In genomic region chr19:18385675-18386542, GRCh38 we compare ENCODE assay signal across 8 cellular contexts. TPM values are rescaled to one million over a fixed set of nuclear protein-coding genes. Genes with fewer than 3 reads are reported as not detected.
DNase-seq lines count a peak whose midpoint lies in the region; ATAC-seq and TF ChIP-seq lines count a peak whose summit lies in the region.

Gene GDF15 (plus strand): TSS chr19:18386158. CDS start chr19:18386190, 32 bp downstream.

- H3K9me3 Mint-ChIP-seq in activated CD8-positive, alpha-beta T cell treated with anti-CD3 and anti-CD28 coated beads for 36 hours = no peaks in the 10 kb centered on the region
- no peaks in the 10 kb centered on the region for H3K9me3 Mint-ChIP-seq in progenitor cell of endocrine pancreas (ENCODE audit: low read depth)

- TF ChIP-seq CTCF in activated CD8-positive, alpha-beta T cell treated with anti-CD3 and anti-CD28 coated beads for 36 hours (IDR thresholded peaks at IDR 0.05) = peak; percentile 71
- peak; percentile 67 for TF ChIP-seq CTCF in progenitor cell of endocrine pancreas (IDR thresholded peaks at IDR 0.05; ENCODE audit: unreplicated experiment)

- H3K27me3 Mint-ChIP-seq in activated CD8-positive, alpha-beta T cell treated with anti-CD3 and anti-CD28 coated beads for 36 hours = peaks cover 41% of the 10 kb centered on the region
- H3K27me3 Mint-ChIP-seq in progenitor cell of endocrine pancreas = no peaks in the 10 kb centered on the region

- DNase-seq in EL (peak; percentile 80), HuH-7.5 (ENCODE audit: low spot score) (peak; percentile 98), glomerular endothelial cell (ENCODE audit: extremely low read depth, low read depth, low spot score) (no peak), progenitor cell of endocrine pancreas (ENCODE audit: low spot score, unreplicated experiment) (peak; percentile 59), NCI-H2107 (lab: John Stamatoyannopoulos, UW) (no peak)
- peak; percentile 52 for DNase-seq in activated CD8-positive, alpha-beta T cell treated with anti-CD3 and anti-CD28 coated beads for 36 hours

- no peaks in the 10 kb centered on the region for H3K36me3 Mint-ChIP-seq in activated CD8-positive, alpha-beta T cell treated with anti-CD3 and anti-CD28 coated beads for 36 hours (ENCODE audit: low read depth)
- H3K36me3 Mint-ChIP-seq in progenitor cell of endocrine pancreas (ENCODE audit: insufficient read depth) = peaks cover 3% of the 10 kb centered on the region

- no peak for ATAC-seq in activated CD8-positive, alpha-beta T cell treated with anti-CD3 and anti-CD28 coated beads for 36 hours
- ATAC-seq in GM18517 (IDR thresholded peaks at IDR 0.05; ENCODE audit: unreplicated experiment) = no peak
- no peak for ATAC-seq in GM21529 (IDR thresholded peaks at IDR 0.05; ENCODE audit: unreplicated experiment)

- no peak within 1 kb of the TSS for H3K4me3 Mint-ChIP-seq in activated CD8-positive, alpha-beta T cell treated with anti-CD3 and anti-CD28 coated beads for 36 hours
- peak within 1 kb of the TSS; percentile 76 for H3K4me3 Mint-ChIP-seq in progenitor cell of endocrine pancreas (ENCODE audit: low read depth)

- POLR2A ChIA-PET in activated CD8-positive, alpha-beta T cell treated with anti-CD3 and anti-CD28 coated beads for 36 hours (lab: Charles Lee) = no interaction called here

- CTCF ChIA-PET in activated CD8-positive, alpha-beta T cell treated with anti-CD3 and anti-CD28 coated beads for 36 hours (lab: Charles Lee) = interaction anchor here (0.5 to 6.7 kb wide), 9 partner anchors 8 to 55 kb away, joined by 3 to 181 read pairs (median 3); partner anchors contain the start of gene SSBP4

- no peak within 1 kb of the TSS for H3K27ac Mint-ChIP-seq in activated CD8-positive, alpha-beta T cell treated with anti-CD3 and anti-CD28 coated beads for 36 hours
- H3K27ac Mint-ChIP-seq in progenitor cell of endocrine pancreas = peak within 1 kb of the TSS; percentile 85

- intact Hi-C loops in activated CD8-positive, alpha-beta T cell treated with anti-CD3 and anti-CD28 coated beads for 36 hours (cut with micrococcal nuclease) = no loop called here

- H3K4me1 Mint-ChIP-seq in activated CD8-positive, alpha-beta T cell treated with anti-CD3 and anti-CD28 coated beads for 36 hours (ENCODE audit: low read depth) = peaks cover 6% of the 10 kb centered on the region
- H3K4me1 Mint-ChIP-seq in progenitor cell of endocrine pancreas (ENCODE audit: low read depth) = peaks cover 22% of the 10 kb centered on the region

RNA-seq across cellular contexts. Expression of gene GDF15, which starts in this region (rescaled TPM):
- not detected for total RNA-seq in activated CD8-positive, alpha-beta T cell treated with anti-CD3 and anti-CD28 coated beads for 36 hours
- total RNA-seq in glomerular endothelial cell = 429 and 528 TPM in 2 replicates
- 10.5 and 14.4 TPM in 2 replicates for total RNA-seq in progenitor cell of endocrine pancreas

Comparison
In these comparisons a context has a peak if more than half of its experiments do, and no peak if none do; other contexts are left out.
1. RNA of gene GDF15 (total RNA-seq): 429 to 528 TPM in glomerular endothelial cell; 10.5 to 14.4 TPM in progenitor cell of endocrine pancreas and not detected in activated CD8-positive, alpha-beta T cell treated with anti-CD3 and anti-CD28 coated beads for 36 hours; every median in the first group is over 10 times any median in the second.
2. Peak in DNase-seq in activated CD8-positive, alpha-beta T cell treated with anti-CD3 and anti-CD28 coated beads for 36 hours; RNA of the gene not detected or under 1 TPM.
3. DNase-seq: peak in EL (single experiment), HuH-7.5 (single experiment) and progenitor cell of endocrine pancreas (single experiment); none in glomerular endothelial cell (single experiment) and NCI-H2107 (single experiment).